9 cellular contexts compared by ENCODE assay signal in genomic region chr9:132162764-132163456, GRCh38. TPM values are rescaled to one million over a fixed set of nuclear protein-coding genes. Genes with fewer than 3 reads are reported as not detected.
A peak's percentile ranks its signal among the peaks of the same experiment; 100 is the strongest.
DNase-seq lines count a peak whose midpoint lies in the region; ATAC-seq and TF ChIP-seq lines count a peak whose summit lies in the region.
"Had no signal": no experiment of that assay in that cellular context is flagged by ENCODE, and none has a peak within 500 bp of the region (broad histone marks: within the 10 kb centered on the region; RNA-seq: fewer than 3 reads in every experiment).

No MANE protein-coding gene starts in this region.

- H3K4ac ChIP-seq in neuronal stem cell (ENCODE audit: low read length), result no peak overlapping the region

- H3K36me3 ChIP-seq in CD8-positive, alpha-beta memory T cell (ENCODE audit: insufficient read depth, low read length), result no peaks in the 10 kb centered on the region
- H3K36me3 ChIP-seq in PC-3 (ENCODE audit: low read depth, low read length) (no peaks in the 10 kb centered on the region), esophagus muscularis mucosa (no peaks in the 10 kb centered on the region), neuronal stem cell (replicated peaks in 1 of 2; ENCODE audit: control insufficient read depth in 2 of 2, insufficient read depth in 2 of 2, low read length in 2 of 2) (no peaks in the 10 kb centered on the region), adrenal gland (replicated peaks in 1 of 2) (no peaks in the 10 kb centered on the region)

- no peak overlapping the region for H4K91ac ChIP-seq in neuronal stem cell (ENCODE audit: low read depth, low read length, poor library complexity)

- H4K20me1 ChIP-seq in PC-3 (ENCODE audit: low read length), result no peaks in the 10 kb centered on the region

- no TSS peak for BruUV-seq in PC-3 (replicated peaks; lab: Mats Ljungman, UMichigan)

- no peak for ATAC-seq in PC-3
- no peak for ATAC-seq in GM18858 (IDR thresholded peaks at IDR 0.05; ENCODE audit: unreplicated experiment)

- H3K9me3 ChIP-seq in CD8-positive, alpha-beta memory T cell (ENCODE audit: low read length), result no peaks in the 10 kb centered on the region
- no peaks in the 10 kb centered on the region for H3K9me3 ChIP-seq in PC-3 (ENCODE audit: low read length)
- H3K9me3 ChIP-seq in esophagus muscularis mucosa, result no peaks in the 10 kb centered on the region
- H3K9me3 ChIP-seq in neuronal stem cell (replicated peaks in 1 of 2; ENCODE audit: control insufficient read depth in 2 of 2, insufficient read depth in 1 of 2, low read depth in 1 of 2, low read length in 2 of 2), result no peaks in the 10 kb centered on the region
- no peaks in the 10 kb centered on the region for H3K9me3 ChIP-seq in adrenal gland (replicated peaks in 1 of 3)

- intact Hi-C loops in PC-3 (cut with micrococcal nuclease), result loop anchor here (5.0 to 10.0 kb wide), 2 partner anchors 88 to 176 kb away; partner anchors contain the start of gene MED27
- intact Hi-C loops in esophagus muscularis mucosa (cut with DNase I), result no loop called here
- intact Hi-C loops in adrenal gland (cut with DNase I), result loop anchor here in 1 of 2 donors (10.0 kb wide), 1 partner anchor 758 kb away; no protein-coding TSS in a partner anchor

- H3K27ac ChIP-seq in CD8-positive, alpha-beta memory T cell (ENCODE audit: low read depth, low read length), result no peak overlapping the region
- H3K27ac ChIP-seq in PC-3 (ENCODE audit: low read length) (no peak overlapping the region), esophagus muscularis mucosa (replicated peaks in 1 of 4) (no peak overlapping the region), neuronal stem cell (replicated peaks; ENCODE audit: low read length) (no peak overlapping the region), adrenal gland (no peak overlapping the region)

- peaks cover 3 to 4% (median 4%) of the 10 kb centered on the region in 3 donors for H3K36me3 Mint-ChIP-seq in CD8-positive, alpha-beta memory T cell

- peak overlapping the region in 1 of 8 donors; percentile 63 for H3K27ac Mint-ChIP-seq in CD8-positive, alpha-beta memory T cell

- H3K4me3 ChIP-seq in CD8-positive, alpha-beta memory T cell (ENCODE audit: low read length), result peak overlapping the region; percentile 60
- H3K4me3 ChIP-seq in PC-3 (ENCODE audit: low read length) (peak overlapping the region; percentile 67), esophagus muscularis mucosa (peak overlapping the region; percentile 72 to 90 (median 75)), neuronal stem cell (ENCODE audit: low read length in 2 of 2) (peak overlapping the region in 1 of 2 donors; percentile 40), adrenal gland (peak overlapping the region in 2 of 4 donors; percentile 70 to 95)

- no peak overlapping the region for H3K23ac ChIP-seq in neuronal stem cell (ENCODE audit: low read depth, low read length, poor library complexity)

- TF ChIP-seq CTCF in PC-3 (conservative IDR thresholded peaks at IDR 0.05; ENCODE audit: low read depth, low read length) (no peak), esophagus muscularis mucosa (IDR thresholded peaks at IDR 0.05) (no peak), adrenal gland (IDR thresholded peaks at IDR 0.05) (no peak)

- 0% methylated on average over 2 of the region's 74 CpGs for WGBS in esophagus muscularis mucosa
- WGBS in neuronal stem cell (ENCODE audit: extremely low coverage in 2 of 2, insufficient read length in 2 of 2, insufficient replicate concordance in 1 of 2), 2 donors, result no CpG with 5 or more reads among the region's 74 CpGs
- WGBS in adrenal gland, 4 donors, result 1 to 2% (median 1%) methylated on average over 17 to 74 of the region's 74 CpGs

- no peaks in the 10 kb centered on the region for H3K79me2 ChIP-seq in PC-3 (ENCODE audit: low read length)

- H4K8ac ChIP-seq in neuronal stem cell (ENCODE audit: low read depth, low read length), result no peak overlapping the region

- no peak overlapping the region for H3K9ac ChIP-seq in PC-3 (ENCODE audit: low read length)
- H3K9ac ChIP-seq in neuronal stem cell (ENCODE audit: low read depth, low read length, poor library complexity), result peak overlapping the region; percentile 24

- H3K14ac ChIP-seq in neuronal stem cell (ENCODE audit: low read length), result no peak overlapping the region

- no peaks in the 10 kb centered on the region for H3K79me1 ChIP-seq in neuronal stem cell (ENCODE audit: low read depth, low read length)

- peak overlapping the region; percentile 94 to 97 (median 95) for H3K4me3 Mint-ChIP-seq in CD8-positive, alpha-beta memory T cell

- H3K9me3 Mint-ChIP-seq in CD8-positive, alpha-beta memory T cell, result peaks cover 0 to 1% (median 0%) of the 10 kb centered on the region in 5 donors

- CTCF ChIA-PET in CD8-positive, alpha-beta memory T cell (lab: Charles Lee), result interaction anchor here (1.0 to 1.2 kb wide), 2 partner anchors 73 kb away, joined by 4 to 6 read pairs; no protein-coding TSS in a partner anchor
- CTCF ChIA-PET in PC-3 (lab: Charles Lee), result interaction anchor here (0.6 kb wide), 2 partner anchors 77 to 97 kb away, joined by 3 read pairs; no protein-coding TSS in a partner anchor

- no peak overlapping the region for H2AK5ac ChIP-seq in neuronal stem cell (ENCODE audit: low read depth, low read length)

- H3F3A ChIP-seq in PC-3 (ENCODE audit: low read length, unreplicated experiment), result no peaks in the 10 kb centered on the region

- peaks cover 15% of the 10 kb centered on the region for H3K27me3 ChIP-seq in CD8-positive, alpha-beta memory T cell (ENCODE audit: insufficient read depth, low read length, poor library complexity, severe bottlenecking)
- H3K27me3 ChIP-seq in PC-3 (ENCODE audit: low read length) (peaks cover 41% of the 10 kb centered on the region), esophagus muscularis mucosa (peaks cover 19 to 96% (median 37%) of the 10 kb centered on the region in 4 donors), neuronal stem cell (ENCODE audit: control insufficient read depth in 3 of 3, insufficient read depth in 3 of 3, low read depth in 1 of 3, low read length in 3 of 3) (peaks cover 10 to 95% (median 60%) of the 10 kb centered on the region in 3 experiments), adrenal gland (peaks cover 17% of the 10 kb centered on the region)

- no peak for TF ChIP-seq EP300 in esophagus muscularis mucosa (IDR thresholded peaks at IDR 0.05)

- H3K18ac ChIP-seq in neuronal stem cell (ENCODE audit: low read length), result peak overlapping the region; percentile 84

- no peak overlapping the region for H2BK15ac ChIP-seq in neuronal stem cell (ENCODE audit: low read length)

- peaks cover 12% of the 10 kb centered on the region for H3K4me1 ChIP-seq in CD8-positive, alpha-beta memory T cell (ENCODE audit: insufficient read depth, low read length)
- H3K4me1 ChIP-seq in PC-3 (ENCODE audit: insufficient read depth, low read length) (no peaks in the 10 kb centered on the region), esophagus muscularis mucosa (peaks cover 36 to 49% (median 41%) of the 10 kb centered on the region in 4 donors), neuronal stem cell (ENCODE audit: control insufficient read depth in 2 of 2, insufficient read depth in 1 of 2, low read depth in 1 of 2, low read length in 2 of 2) (peaks cover 4 to 21% of the 10 kb centered on the region in 2 donors), adrenal gland (replicated peaks in 1 of 2) (peaks cover 19 to 41% of the 10 kb centered on the region in 2 donors)

- no peak overlapping the region for H2BK120ac ChIP-seq in neuronal stem cell (ENCODE audit: low read depth, low read length)

- DNase-seq in CD8-positive, alpha-beta memory T cell, result no peak
- DNase-seq in PC-3 (no peak), esophagus muscularis mucosa (ENCODE audit: extremely low spot score) (no peak), neuronal stem cell (ENCODE audit: low spot score) (no peak), adrenal gland (no peak), iPS-NIHi11 (ENCODE audit: low spot score) (no peak)
- no peak for DNase-seq in NK-92 treated with Interleukin-12 subunit alpha and Interleukin-12 subunit beta, amount 100 ng/mL, for 24 hours (lab: John Stamatoyannopoulos, UW)
- DNase-seq: NCI-H1105 had no signal

- no peaks in the 10 kb centered on the region for H3K9me2 ChIP-seq in PC-3 (replicated peaks; ENCODE audit: low read length)

- H2BK5ac ChIP-seq in neuronal stem cell (ENCODE audit: low read length), result no peak overlapping the region

- POLR2A ChIA-PET in CD8-positive, alpha-beta memory T cell (lab: Charles Lee), result no interaction called here
- POLR2A ChIA-PET in PC-3 (lab: Charles Lee; ENCODE audit: unreplicated experiment), result no interaction called here

- H2BK12ac ChIP-seq in neuronal stem cell (ENCODE audit: low read length), result no peak overlapping the region

- H3K4me2 ChIP-seq in PC-3 (ENCODE audit: low read length), result peak overlapping the region; percentile 82
- peak overlapping the region; percentile 94 for H3K4me2 ChIP-seq in neuronal stem cell (ENCODE audit: insufficient read depth, low read length, poor library complexity, severe bottlenecking)

- H3K4me1 Mint-ChIP-seq in CD8-positive, alpha-beta memory T cell, result peaks cover 12 to 20% (median 16%) of the 10 kb centered on the region in 3 donors

- H2AFZ ChIP-seq in PC-3 (ENCODE audit: low read length), result peak overlapping the region; percentile 34; the same call in 1 of the 2 replicates
- peak overlapping the region; percentile 93 for H2AFZ ChIP-seq in neuronal stem cell (ENCODE audit: low read length)

- peaks cover 23 to 58% of the 10 kb centered on the region in 2 donors for H3K27me3 Mint-ChIP-seq in CD8-positive, alpha-beta memory T cell

- TF ChIP-seq POLR2A in esophagus muscularis mucosa (IDR thresholded peaks at IDR 0.05; ENCODE audit: low read depth) (no peak), adrenal gland (IDR thresholded peaks at IDR 0.05) (no peak)

RNA-seq across cellular contexts. Expression of gene NTNG2, which starts 1.1 kb away (rescaled TPM):
- total RNA-seq in CD8-positive, alpha-beta memory T cell, result 1 to 10 TPM; 1.3 to 2.0 TPM
- polyA plus RNA-seq in CD8-positive, alpha-beta memory T cell, result 3.6 TPM
- 1.7 and 6.0 TPM in 2 replicates for total RNA-seq in PC-3 (2014; rRNA removed)
- 1 to 10 TPM; 1.5 to 6.6 (median 4.3) TPM for total RNA-seq in esophagus muscularis mucosa
- 1.6 TPM for polyA plus RNA-seq in neuronal stem cell (2013, experiment 1 of 2)
- polyA plus RNA-seq in neuronal stem cell (2013, experiment 2 of 2), result 2.1 TPM
- 10 to 100 TPM in 4 of 8 donors, 1 to 10 TPM in 4; 1.1 to 21.6 (median 10.4) TPM for total RNA-seq in adrenal gland
- polyA plus RNA-seq in adrenal gland, result 1 to 10 TPM in 2 of 3 donors, under 1 TPM in 1; 0.37 to 6.0 (median 2.2) TPM
